8 cellular contexts compared by ENCODE assay signal in genomic region chr11:69888671-69889076, GRCh38.
DNase-seq lines count a peak whose midpoint lies in the region; ATAC-seq and FAIRE-seq lines count a peak whose summit lies in the region.

No MANE protein-coding gene starts in this region.

- H3K4me1 Mint-ChIP-seq in memory B cell = peaks cover 5% of the 10 kb centered on the region

- peaks cover 20% of the 10 kb centered on the region for H3K27me3 Mint-ChIP-seq in memory B cell

- ATAC-seq in memory B cell (ENCODE audit: low read depth) (peak; percentile 53), GM18520 (IDR thresholded peaks at IDR 0.05; ENCODE audit: unreplicated experiment) (no peak)

- H3K9me3 Mint-ChIP-seq in memory B cell = no peaks in the 10 kb centered on the region

- DNase-seq in AG08396 (ENCODE audit: low spot score) = peak; percentile 82
- DNase-seq in GM19239 (ENCODE audit: insufficient read length, low spot score) = peak; percentile 81
- DNase-seq in NCI-H460 (ENCODE audit: extremely low read depth, low read depth) = peak; percentile 50
- DNase-seq in activated CD4-positive, alpha-beta T cell treated with anti-CD3 and anti-CD28 coated beads, Interleukin-2, amount 50 U/mL, for 48 hours = peak; percentile 74 to 79
- peak; percentile 86 for DNase-seq in ecto neural progenitor cell (ENCODE audit: low spot score)
- peak; percentile 38 to 63 for DNase-seq in memory B cell (ENCODE audit: low spot score in 2 of 2)
- peak; percentile 49 for DNase-seq in stimulated activated CD8-positive, alpha-beta memory T cell treated with anti-CD3 and anti-CD28 coated beads, Interleukin-4, amount 100 ng/mL, for 24 hours (ENCODE audit: low read depth)

- H3K36me3 Mint-ChIP-seq in memory B cell = no peaks in the 10 kb centered on the region

- no peak overlapping the region for H3K27ac Mint-ChIP-seq in memory B cell

- no peak overlapping the region for H3K4me3 Mint-ChIP-seq in memory B cell

- FAIRE-seq in GM19239 (lab: Jason Lieb, UNC) = peak; percentile 92
